ENCODE assay signal across 12 cellular contexts in the genomic region with DNA sequence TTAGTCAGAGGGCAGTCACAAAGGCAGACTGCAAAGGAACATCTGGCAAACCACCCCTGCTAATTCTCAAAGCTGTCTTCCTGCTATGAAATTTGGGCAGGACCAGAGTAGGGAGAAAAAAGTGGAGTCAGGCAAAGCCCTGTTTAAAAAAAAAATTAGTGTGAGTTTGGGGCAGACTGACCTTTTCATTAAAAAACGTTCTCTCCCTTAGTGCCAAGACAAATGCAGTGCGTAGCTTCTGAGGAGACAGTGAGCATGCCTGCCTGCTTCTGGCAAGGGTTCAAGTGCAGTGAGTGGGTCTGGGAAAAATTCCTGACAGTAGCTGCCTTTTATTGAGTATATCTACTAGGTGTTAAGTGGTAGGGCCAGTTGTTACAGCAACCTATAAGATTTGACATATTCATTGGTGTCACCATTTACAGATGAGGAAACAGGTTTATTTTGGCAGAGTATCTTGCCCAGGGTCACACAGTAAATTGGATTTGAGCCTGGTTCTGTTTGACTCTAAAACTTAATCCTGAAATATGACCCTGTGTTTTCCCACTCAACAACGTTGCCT.
A peak's percentile ranks its signal among the peaks of the same experiment; 100 is the strongest.
DNase-seq lines count a peak whose midpoint lies in the region; TF ChIP-seq lines count a peak whose summit lies in the region.
"Had no signal": no experiment of that assay in that cellular context is flagged by ENCODE, and none has a peak within 500 bp of the region (broad histone marks: within the 10 kb centered on the region; RNA-seq: fewer than 3 reads in every experiment).

No MANE protein-coding gene starts in this region.

- H3K36me3 ChIP-seq in breast epithelium (no peaks in the 10 kb centered on the region), uterus (no peaks in the 10 kb centered on the region)
- H3K36me3 ChIP-seq: cardiac muscle cell had no signal

- TF ChIP-seq CTCF in MCF 10A (IDR thresholded peaks at IDR 0.05; ENCODE audit: unreplicated experiment) (no peak), breast epithelium (IDR thresholded peaks at IDR 0.05) (no peak), uterus (IDR thresholded peaks at IDR 0.05) (no peak), coronary artery (IDR thresholded peaks at IDR 0.05) (no peak)

- TF ChIP-seq POLR2A in breast epithelium (IDR thresholded peaks at IDR 0.05) (no peak), uterus (IDR thresholded peaks at IDR 0.05) (no peak)

- H3K36me3 Mint-ChIP-seq in MCF 10A (ENCODE audit: insufficient read depth, unreplicated experiment): peaks cover 21% of the 10 kb centered on the region

- H3K4me3 ChIP-seq in breast epithelium: no peak overlapping the region
- H3K4me3 ChIP-seq in uterus: no peak overlapping the region
- H3K4me3 ChIP-seq in coronary artery: no peak overlapping the region
- H3K4me3 ChIP-seq: BLaER1, cardiac muscle cell had no signal

- H3K27me3 Mint-ChIP-seq in MCF 10A (ENCODE audit: insufficient read depth, unreplicated experiment): no peaks in the 10 kb centered on the region

- H3K9me3 ChIP-seq in breast epithelium: no peaks in the 10 kb centered on the region
- H3K9me3 ChIP-seq in uterus: no peaks in the 10 kb centered on the region
- H3K9me3 ChIP-seq: BLaER1 had no signal

- POLR2A ChIA-PET in MCF 10A (lab: Yijun Ruan, JAX): interaction anchor here (0.6 to 1.0 kb wide), 2 partner anchors 17 to 208 kb away, joined by 3 read pairs; no protein-coding TSS in a partner anchor

- H3K4me1 Mint-ChIP-seq in MCF 10A (ENCODE audit: insufficient read depth, unreplicated experiment): peaks cover 17% of the 10 kb centered on the region

- H3K27ac Mint-ChIP-seq in MCF 10A (ENCODE audit: low read depth, unreplicated experiment): no peak overlapping the region

- peaks cover 0 to 4% of the 10 kb centered on the region in 2 donors for H3K4me1 ChIP-seq in breast epithelium
- H3K4me1 ChIP-seq in uterus: peaks cover 0 to 8% of the 10 kb centered on the region in 2 donors

- DNase-seq in MCF 10A (ENCODE audit: unreplicated experiment): peak; percentile 44
- no peak for DNase-seq in breast epithelium (ENCODE audit: low spot score in 2 of 2)
- DNase-seq in RKO (ENCODE audit: low spot score): peak; percentile 25
- DNase-seq in fibroblast of the conjunctiva (ENCODE audit: low read depth): peak; percentile 48
- DNase-seq in uterus: peak; percentile 30 to 32
- DNase-seq in effector CD4-positive, alpha-beta T cell: no peak
- DNase-seq in globus pallidus (ENCODE audit: low spot score): no peak
- DNase-seq in coronary artery (ENCODE audit: low spot score): no peak
- DNase-seq: activated CD4-positive, alpha-beta T cell treated with anti-CD3 and anti-CD28 coated beads, Interleukin-2, amount 50 U/mL, for 1 hour; retina had no signal

- H3K27ac ChIP-seq in breast epithelium: peak overlapping the region in 1 of 2 donors; percentile 40
- H3K27ac ChIP-seq in uterus: no peak overlapping the region
- H3K27ac ChIP-seq in coronary artery: no peak overlapping the region
- H3K27ac ChIP-seq: BLaER1, cardiac muscle cell had no signal

- H3K27me3 ChIP-seq in breast epithelium: no peaks in the 10 kb centered on the region
- H3K27me3 ChIP-seq in uterus: no peaks in the 10 kb centered on the region
- H3K27me3 ChIP-seq: BLaER1, cardiac muscle cell had no signal

- intact Hi-C loops in MCF 10A (cut with micrococcal nuclease): no loop called here
- intact Hi-C loops in breast epithelium (cut with DNase I; ENCODE audit: low total_unique reads): no loop called here
- intact Hi-C loops in uterus (cut with DNase I; ENCODE audit: low total_unique reads): no loop called here

- CTCF ChIA-PET in MCF 10A (lab: Yijun Ruan, JAX): interaction anchor here (0.7 to 6.5 kb wide), 6 partner anchors 9 to 278 kb away, joined by 3 to 46 read pairs (median 3); no protein-coding TSS in a partner anchor

- no peak overlapping the region for H3K4me3 Mint-ChIP-seq in MCF 10A (ENCODE audit: unreplicated experiment)

- no peaks in the 10 kb centered on the region for H3K9me3 Mint-ChIP-seq in MCF 10A (ENCODE audit: unreplicated experiment)

- no TSS peak for BruUV-seq in MCF 10A (replicated peaks; lab: Mats Ljungman, UMichigan)

Comparison
In these comparisons a context has a peak if more than half of its experiments do, and no peak if none do; other contexts are left out.
1. DNase-seq: peak in MCF 10A (single experiment), RKO (single experiment), fibroblast of the conjunctiva (single experiment) and uterus (2 of 2); none in breast epithelium (0 of 2), effector CD4-positive, alpha-beta T cell (single experiment), globus pallidus (single experiment) and coronary artery (single experiment).